ENCODE assay signal across 8 cellular contexts in genomic region chr10:27505537-27505936, GRCh38. TPM values are rescaled to one million over a fixed set of nuclear protein-coding genes. Genes with fewer than 3 reads are reported as not detected.
A peak's percentile ranks its signal among the peaks of the same experiment; 100 is the strongest.
DNase-seq lines count a peak whose midpoint lies in the region; ATAC-seq, FAIRE-seq and TF ChIP-seq lines count a peak whose summit lies in the region.
"Not testable (repeated sequence)": the region's sequence is repeated elsewhere in the genome, so short reads cannot be mapped to it uniquely, and the experiment has no call there.

No MANE protein-coding gene starts in this region.

- H3K4me3 ChIP-seq in A549 (peak overlapping the region; percentile 73), GM23248 (peak overlapping the region; percentile 90), PC-3 (ENCODE audit: low read length) (peak overlapping the region; percentile 88), cardiac muscle cell (peak overlapping the region; percentile 51), spleen (peak overlapping the region in 7 of 8 donors; percentile 64 to 90 (median 68))

- TF ChIP-seq CTCF in A549 (IDR thresholded peaks at IDR 0.05); PC-3 (conservative IDR thresholded peaks at IDR 0.05; ENCODE audit: low read depth, low read length); chondrocyte (IDR thresholded peaks at IDR 0.05); cardiac muscle cell (IDR thresholded peaks at IDR 0.05; ENCODE audit: low read depth, low read length); nephron (IDR thresholded peaks at IDR 0.05; ENCODE audit: unreplicated experiment in 3 of 3); spleen (IDR thresholded peaks at IDR 0.05 in 8 of 11, conservative IDR thresholded peaks at IDR 0.05 in 3 of 11): not testable (repeated sequence)

- not testable (repeated sequence) for H3K27ac ChIP-seq in A549; PC-3 (ENCODE audit: low read length); cardiac muscle cell
- peak overlapping the region; percentile 88 for H3K27ac ChIP-seq in GM23248
- H3K27ac ChIP-seq in spleen: peak overlapping the region in 2 of 8 donors; percentile 93 to 96

- not testable (repeated sequence) for BruUV-seq in PC-3 (replicated peaks; lab: Mats Ljungman, UMichigan)

- not testable (repeated sequence) for H3K36me3 Mint-ChIP-seq in activated T-cell treated with anti-CD3 and anti-CD28 coated beads, Interleukin-2, amount 50 U/mL, for 72 hours (ENCODE audit: insufficient read depth in 2 of 2); chondrocyte (ENCODE audit: low read depth)
- peaks cover 14% of the 10 kb centered on the region for H3K36me3 Mint-ChIP-seq in nephron (ENCODE audit: low read depth)

- not testable (repeated sequence) for H3K27ac Mint-ChIP-seq in activated T-cell treated with anti-CD3 and anti-CD28 coated beads, Interleukin-2, amount 50 U/mL, for 72 hours
- H3K27ac Mint-ChIP-seq in chondrocyte (ENCODE audit: unreplicated experiment) (peak overlapping the region; percentile 90), nephron (peak overlapping the region; percentile 53 to 79 (median 66))

- CTCF ChIA-PET in A549 (lab: Yijun Ruan, JAX): interaction anchor here (1.4 to 1.8 kb wide), 2 partner anchors 20 to 23 kb away, joined by 4 to 6 read pairs; no protein-coding TSS in a partner anchor
- CTCF ChIA-PET in PC-3 (lab: Charles Lee): not testable (repeated sequence)

- DNase-seq in A549 (ENCODE audit: low read depth in 1 of 2, low spot score in 1 of 2); GM23248; PC-3; activated T-cell treated with anti-CD3 and anti-CD28 coated beads, Interleukin-2, amount 50 U/mL, for 72 hours; chondrocyte (ENCODE audit: low spot score); cardiac muscle cell (ENCODE audit: low read depth in 1 of 2, low spot score in 1 of 2); spleen: not testable (repeated sequence)

- peaks cover 12% of the 10 kb centered on the region for H3F3A ChIP-seq in GM23248 (ENCODE audit: insufficient read depth)
- not testable (repeated sequence) for H3F3A ChIP-seq in PC-3 (ENCODE audit: low read length, unreplicated experiment)

- TF ChIP-seq POLR2A in A549 (IDR thresholded peaks at IDR 0.05; ENCODE audit: low read length); spleen (IDR thresholded peaks at IDR 0.05): not testable (repeated sequence)

- H3K9ac ChIP-seq in GM23248: peak overlapping the region; percentile 96
- H3K9ac ChIP-seq in PC-3 (ENCODE audit: low read length): peak overlapping the region; percentile 85; the same call in 1 of the 2 replicates

- H3K4me3 Mint-ChIP-seq in activated T-cell treated with anti-CD3 and anti-CD28 coated beads, Interleukin-2, amount 50 U/mL, for 72 hours: peak overlapping the region; percentile 77 to 95
- H3K4me3 Mint-ChIP-seq in chondrocyte (ENCODE audit: unreplicated experiment) (peak overlapping the region; percentile 97), nephron (peak overlapping the region; percentile 77 to 87 (median 86))

- H3K27me3 Mint-ChIP-seq in activated T-cell treated with anti-CD3 and anti-CD28 coated beads, Interleukin-2, amount 50 U/mL, for 72 hours (ENCODE audit: low read depth); nephron (ENCODE audit: low read depth): not testable (repeated sequence)
- peaks cover 10% of the 10 kb centered on the region for H3K27me3 Mint-ChIP-seq in chondrocyte (ENCODE audit: low read depth)

- H3K36me3 ChIP-seq in GM23248 (ENCODE audit: low read depth) (peaks cover 10% of the 10 kb centered on the region; the same call in 1 of the 2 replicates), spleen (peaks cover 0 to 12% (median 0%) of the 10 kb centered on the region in 6 donors)
- not testable (repeated sequence) for H3K36me3 ChIP-seq in PC-3 (ENCODE audit: low read depth, low read length); cardiac muscle cell

- not testable (repeated sequence) for TF ChIP-seq EP300 in A549 (IDR thresholded peaks at IDR 0.05)

- not testable (repeated sequence) for ATAC-seq in A549; PC-3; activated T-cell treated with anti-CD3 and anti-CD28 coated beads, Interleukin-2, amount 50 U/mL, for 72 hours (replicated peaks in 1 of 2)

- H3K79me2 ChIP-seq in GM23248 (ENCODE audit: insufficient read depth): peaks cover 64% of the 10 kb centered on the region
- H3K79me2 ChIP-seq in PC-3 (ENCODE audit: low read length): peaks cover 64% of the 10 kb centered on the region

- intact Hi-C loops in PC-3 (cut with micrococcal nuclease); spleen (cut with DNase I; ENCODE audit: low total_unique reads): not testable (repeated sequence)

- 87% methylated on average over 15 of the region's 15 CpGs for WGBS in A549 (ENCODE audit: missing lambda C conversion rate)
- WGBS in GM23248 (ENCODE audit: low coverage in 1 of 2, low lambda C conversion rate in 2 of 2, missing lambda C conversion rate in 2 of 2), 2 experiments: 91 to 92% methylated on average over 15 of the region's 15 CpGs
- WGBS in spleen, 5 donors: 88 to 96% (median 92%) methylated on average over 15 of the region's 15 CpGs

- not testable (repeated sequence) for H2AFZ ChIP-seq in GM23248; PC-3 (ENCODE audit: low read length)

- not testable (repeated sequence) for H3K9me2 ChIP-seq in GM23248 (ENCODE audit: insufficient read depth); PC-3 (replicated peaks; ENCODE audit: low read length)

- H3K27me3 ChIP-seq in GM23248 (replicated peaks; ENCODE audit: insufficient read depth); PC-3 (ENCODE audit: low read length); cardiac muscle cell; spleen (replicated peaks in 1 of 7): not testable (repeated sequence)

- H3K4me1 ChIP-seq in A549 (peaks cover 14% of the 10 kb centered on the region), GM23248 (ENCODE audit: insufficient read depth) (peaks cover 28% of the 10 kb centered on the region), PC-3 (ENCODE audit: insufficient read depth, low read length) (peaks cover 17% of the 10 kb centered on the region), cardiac muscle cell (ENCODE audit: low read depth) (peaks cover 14% of the 10 kb centered on the region), spleen (peaks cover 20 to 66% (median 51%) of the 10 kb centered on the region in 6 donors)

- H3K9me3 Mint-ChIP-seq in activated T-cell treated with anti-CD3 and anti-CD28 coated beads, Interleukin-2, amount 50 U/mL, for 72 hours; chondrocyte (ENCODE audit: low read depth); nephron: not testable (repeated sequence)

- H3K4me1 Mint-ChIP-seq in activated T-cell treated with anti-CD3 and anti-CD28 coated beads, Interleukin-2, amount 50 U/mL, for 72 hours (ENCODE audit: low read depth): peaks cover 62% of the 10 kb centered on the region
- peaks cover 50% of the 10 kb centered on the region for H3K4me1 Mint-ChIP-seq in chondrocyte (ENCODE audit: low read depth)
- peaks cover 57% of the 10 kb centered on the region for H3K4me1 Mint-ChIP-seq in nephron

- H4K20me1 ChIP-seq in GM23248 (ENCODE audit: insufficient read depth): peaks cover 25% of the 10 kb centered on the region
- H4K20me1 ChIP-seq in PC-3 (ENCODE audit: low read length): peaks cover 18% of the 10 kb centered on the region; the same call in 1 of the 2 replicates

- not testable (repeated sequence) for FAIRE-seq in A549 (lab: Jason Lieb, UNC)

- not testable (repeated sequence) for TF ChIP-seq RAD21 in A549 (conservative IDR thresholded peaks at IDR 0.05 in 1 of 2, IDR thresholded peaks at IDR 0.05 in 1 of 2)

- peak overlapping the region; percentile 95 for H3K4me2 ChIP-seq in A549
- peak overlapping the region; percentile 91 for H3K4me2 ChIP-seq in GM23248 (ENCODE audit: unreplicated experiment)
- H3K4me2 ChIP-seq in PC-3 (ENCODE audit: low read length): peak overlapping the region; percentile 86

- in situ Hi-C loops in GM23248 (cut with MboI): not testable (repeated sequence)

- POLR2A ChIA-PET in A549 (lab: Yijun Ruan, JAX): interaction anchor here (2.0 kb wide), 1 partner anchor 9 kb away, joined by 6 read pairs; no protein-coding TSS in a partner anchor
- POLR2A ChIA-PET in PC-3 (lab: Charles Lee; ENCODE audit: unreplicated experiment): not testable (repeated sequence)

- H3K9me3 ChIP-seq in A549; GM23248 (ENCODE audit: low read depth); PC-3 (ENCODE audit: low read length); cardiac muscle cell (ENCODE audit: low read depth); spleen: not testable (repeated sequence)

RNA-seq across cellular contexts. Expression of gene RAB18, which starts 1.4 kb away (rescaled TPM):
- polyA plus RNA-seq in A549 (2011; rRNA removed): 71.1 and 131 TPM in 2 replicates
- 13.3 and 14.7 TPM in 2 replicates for polyA plus RNA-seq in A549 (2012; cell fraction: cytosol; rRNA removed)
- 3.4 and 5.7 TPM in 2 replicates for polyA plus RNA-seq in A549 (2012; cell fraction: nucleus; rRNA removed)
- polyA plus RNA-seq in A549 (2017; fragmentation: RNase III; extraction: RNeasy Plus Mini Kit Qiagen cat#74134 plus additional on column Dnase treatment): 81.4 to 86.3 TPM (median 85.1 TPM) in 3 replicates
- 14.1 and 15.1 TPM in 2 replicates for polyA minus RNA-seq in A549 (2011; rRNA and poly(A)+ RNA removed)
- 55.3 and 57.7 TPM in 2 replicates for total RNA-seq in GM23248 (2014; rRNA removed; shearing (Covaris generic))
- polyA plus RNA-seq in GM23248 (2016; fragmentation: Nextera tagmentation; extraction: Ambion mirVana): 221 and 226 TPM in 2 replicates
- total RNA-seq in PC-3 (2014; rRNA removed): 14.9 and 32.0 TPM in 2 replicates
- total RNA-seq in activated T-cell treated with anti-CD3 and anti-CD28 coated beads, Interleukin-2, amount 50 U/mL, for 72 hours: 10 to 100 TPM; 51.7 to 68.5 TPM
- 176 to 179 TPM (median 178 TPM) in 3 replicates for total RNA-seq in chondrocyte
- total RNA-seq in cardiac muscle cell: 19.0 and 36.5 TPM in 2 replicates
- 116 and 123 TPM in 2 replicates for polyA plus RNA-seq in cardiac muscle cell
- total RNA-seq in spleen: 100 to 1,000 TPM in 3 of 7 donors, 10 to 100 TPM in 4; 43.1 to 104 (median 86.0) TPM
- 10 to 100 TPM; 21.2 to 32.8 (median 31.0) TPM for polyA plus RNA-seq in spleen
